In genomic region chr7:47819054-47819920, GRCh38 we compare ENCODE assay signal across 8 cellular contexts.
DNase-seq lines count a peak whose midpoint lies in the region; TF ChIP-seq lines count a peak whose summit lies in the region.

No MANE protein-coding gene starts in this region.

- H3K4me1 Mint-ChIP-seq in brain = peaks cover 13% of the 10 kb centered on the region
- H3K4me1 Mint-ChIP-seq in immature natural killer cell = no peaks in the 10 kb centered on the region

- DNase-seq in A172 (ENCODE audit: low spot score) (peak; percentile 71), GM12864 (ENCODE audit: low read depth) (peak; percentile 27), LHCN-M2 (ENCODE audit: low read depth) (peak; percentile 84), SK-N-DZ (ENCODE audit: low spot score) (peak; percentile 69), immature natural killer cell (peak; percentile 32 to 36 (median 36)), 8988T (no peak)
- peak; percentile 9 to 60 (median 22) for DNase-seq in stimulated activated CD4-positive, alpha-beta T cell treated with anti-CD3 and anti-CD28 coated beads, Interleukin-12 subunit alpha, Interleukin-12 subunit beta, amount 100 ng/mL, for 48 hours (ENCODE audit: low read depth in 2 of 3, low spot score in 1 of 3)

- no peaks in the 10 kb centered on the region for H3K36me3 Mint-ChIP-seq in brain
- no peaks in the 10 kb centered on the region for H3K36me3 Mint-ChIP-seq in immature natural killer cell

- H3K4me3 Mint-ChIP-seq in brain = no peak overlapping the region
- H3K4me3 Mint-ChIP-seq in immature natural killer cell = no peak overlapping the region

- H3K9me3 Mint-ChIP-seq in brain = no peaks in the 10 kb centered on the region
- H3K9me3 Mint-ChIP-seq in immature natural killer cell = no peaks in the 10 kb centered on the region

- peak overlapping the region in 1 of 5 experiments; percentile 28 for H3K27ac Mint-ChIP-seq in brain
- H3K27ac Mint-ChIP-seq in immature natural killer cell = no peak overlapping the region

- TF ChIP-seq CTCF in GM12864 (IDR thresholded peaks at IDR 0.05; ENCODE audit: low read depth, low read length, missing control alignments) (peak; percentile 90), brain (conservative IDR thresholded peaks at IDR 0.05) (peak; percentile 96 to 97)

- H3K27me3 Mint-ChIP-seq in brain = peaks cover 4% of the 10 kb centered on the region
- H3K27me3 Mint-ChIP-seq in immature natural killer cell (ENCODE audit: low read depth in 3 of 3) = peaks cover 0 to 3% (median 0%) of the 10 kb centered on the region in 3 donors

- no peak overlapping the region for H3K4me3 ChIP-seq in GM12864 (ENCODE audit: low read depth, low read length)
